Comparison of ENCODE assay signal across 8 cellular contexts in genomic region chr1:107935396-107936064, GRCh38. TPM values are rescaled to one million over a fixed set of nuclear protein-coding genes. Genes with fewer than 3 reads are reported as not detected.
A peak's percentile ranks its signal among the peaks of the same experiment; 100 is the strongest.
DNase-seq lines count a peak whose midpoint lies in the region; ATAC-seq lines count a peak whose summit lies in the region.

No MANE protein-coding gene starts in this region.

- H3K36me3 ChIP-seq in BLaER1 treated with 17β-estradiol and CSF1 and Interleukin-3, amounts not matched to agents 10 nM and 100 nM: peaks cover 0 to 36% (median 7%) of the 10 kb centered on the region in 11 experiments; a peak in 8 of 22 replicates
- H3K36me3 ChIP-seq in aorta (ENCODE audit: control insufficient read depth in 1 of 2, insufficient read depth in 2 of 2, low read length in 1 of 2): no peaks in the 10 kb centered on the region

- 83% methylated on average over 4 of the region's 4 CpGs for WGBS in aorta, 2 donors

- H3K4me1 Mint-ChIP-seq in activated CD4-positive, alpha-beta memory T cell treated with anti-CD3 and anti-CD28 coated beads, Interleukin-2, amount 10 ng/mL, durations not matched to agents 7 days and 5 days: peaks cover 32% of the 10 kb centered on the region

- intact Hi-C loops in aorta (cut with DNase I): no loop called here

- H3K27me3 Mint-ChIP-seq in activated CD4-positive, alpha-beta memory T cell treated with anti-CD3 and anti-CD28 coated beads, Interleukin-2, amount 10 ng/mL, durations not matched to agents 7 days and 5 days: no peaks in the 10 kb centered on the region

- peak; percentile 77 for ATAC-seq in GM19372 (IDR thresholded peaks at IDR 0.05; ENCODE audit: low read depth, unreplicated experiment)
- peak; percentile 77 for ATAC-seq in HG03280 (IDR thresholded peaks at IDR 0.05; ENCODE audit: unreplicated experiment)
- no peak for ATAC-seq in aorta (ENCODE audit: low FRiP score)

- no peak overlapping the region for H3K4me3 ChIP-seq in BLaER1 treated with 17β-estradiol and CSF1 and Interleukin-3, amounts not matched to agents 10 nM and 100 nM
- no peak overlapping the region for H3K4me3 ChIP-seq in aorta (ENCODE audit: low read length in 2 of 2)

- H3K36me3 Mint-ChIP-seq in activated CD4-positive, alpha-beta memory T cell treated with anti-CD3 and anti-CD28 coated beads, Interleukin-2, amount 10 ng/mL, durations not matched to agents 7 days and 5 days (ENCODE audit: low read depth): no peaks in the 10 kb centered on the region

- CTCF ChIA-PET in activated CD4-positive, alpha-beta memory T cell treated with anti-CD3 and anti-CD28 coated beads, Interleukin-2, amount 10 ng/mL, durations not matched to agents 7 days and 5 days (lab: Charles Lee): no interaction called here

- POLR2A ChIA-PET in activated CD4-positive, alpha-beta memory T cell treated with anti-CD3 and anti-CD28 coated beads, Interleukin-2, amount 10 ng/mL, durations not matched to agents 7 days and 5 days (lab: Charles Lee): no interaction called here

- H3K9ac ChIP-seq in BLaER1 treated with 17β-estradiol and CSF1 and Interleukin-3, amounts not matched to agents 10 nM and 100 nM: peak overlapping the region in 1 of 11 experiments; percentile 6; a peak in 1 of 22 replicates

- peak; percentile 52 for DNase-seq in activated CD4-positive, alpha-beta memory T cell treated with anti-CD3 and anti-CD28 coated beads, Interleukin-2, amount 10 ng/mL, durations not matched to agents 7 days and 5 days
- peak; percentile 27 to 48 for DNase-seq in stimulated activated CD8-positive, alpha-beta memory T cell treated with anti-CD3 and anti-CD28 coated beads, Interleukin-15, amount 100 ng/mL, for 48 hours (ENCODE audit: low read depth in 2 of 2)
- no peak for DNase-seq in superior temporal gyrus (ENCODE audit: extremely low spot score)
- DNase-seq in UCSD-AML1 (lab: John Stamatoyannopoulos, UW; ENCODE audit: unreplicated experiment): no peak
- no peak for DNase-seq in aorta

- H3K4me2 ChIP-seq in BLaER1 treated with 17β-estradiol and CSF1 and Interleukin-3, amounts not matched to agents 10 nM and 100 nM: peak overlapping the region; percentile 62 to 88 (median 70)

- peak overlapping the region in 9 of 11 experiments; percentile 17 to 88 (median 46); a peak in 16 of 22 replicates for H3K27ac ChIP-seq in BLaER1 treated with 17β-estradiol and CSF1 and Interleukin-3, amounts not matched to agents 10 nM and 100 nM
- no peak overlapping the region for H3K27ac ChIP-seq in aorta (ENCODE audit: low read depth in 1 of 2, low read length in 2 of 2)

- peaks cover 0 to 5% (median 0%) of the 10 kb centered on the region in 11 experiments; a peak in 2 of 22 replicates for H4K20me1 ChIP-seq in BLaER1 treated with 17β-estradiol and CSF1 and Interleukin-3, amounts not matched to agents 10 nM and 100 nM

- H3K9me3 ChIP-seq in BLaER1 treated with 17β-estradiol and CSF1 and Interleukin-3, amounts not matched to agents 10 nM and 100 nM (replicated peaks in 1 of 11): peaks cover 0 to 13% (median 7%) of the 10 kb centered on the region in 11 experiments; a peak in 8 of 22 replicates
- H3K9me3 ChIP-seq in aorta (ENCODE audit: control insufficient read depth, low read length): no peaks in the 10 kb centered on the region

- H3K4me3 Mint-ChIP-seq in activated CD4-positive, alpha-beta memory T cell treated with anti-CD3 and anti-CD28 coated beads, Interleukin-2, amount 10 ng/mL, durations not matched to agents 7 days and 5 days: peak overlapping the region; percentile 0

- no peaks in the 10 kb centered on the region for H3K27me3 ChIP-seq in BLaER1 treated with 17β-estradiol and CSF1 and Interleukin-3, amounts not matched to agents 10 nM and 100 nM
- H3K27me3 ChIP-seq in aorta (ENCODE audit: control insufficient read depth in 1 of 2, insufficient read depth in 2 of 2, low read length in 1 of 2): no peaks in the 10 kb centered on the region

- no peaks in the 10 kb centered on the region for H3K9me3 Mint-ChIP-seq in activated CD4-positive, alpha-beta memory T cell treated with anti-CD3 and anti-CD28 coated beads, Interleukin-2, amount 10 ng/mL, durations not matched to agents 7 days and 5 days

- peaks cover 44 to 74% (median 55%) of the 10 kb centered on the region in 10 experiments for H3K4me1 ChIP-seq in BLaER1 treated with 17β-estradiol and CSF1 and Interleukin-3, amounts not matched to agents 10 nM and 100 nM
- no peaks in the 10 kb centered on the region for H3K4me1 ChIP-seq in aorta (ENCODE audit: control insufficient read depth in 1 of 2, insufficient read depth in 2 of 2, low read length in 2 of 2)

- H3K27ac Mint-ChIP-seq in activated CD4-positive, alpha-beta memory T cell treated with anti-CD3 and anti-CD28 coated beads, Interleukin-2, amount 10 ng/mL, durations not matched to agents 7 days and 5 days: peak overlapping the region; percentile 66

RNA-seq across cellular contexts. Expression of gene VAV3, which starts 29.4 kb away (rescaled TPM):
- 1 to 10 TPM; 2.0 to 2.3 TPM for total RNA-seq in activated CD4-positive, alpha-beta memory T cell treated with anti-CD3 and anti-CD28 coated beads, Interleukin-2, amount 10 ng/mL, durations not matched to agents 7 days and 5 days
- total RNA-seq in aorta: 1 to 10 TPM; 7.2 to 8.8 TPM
- 1 to 10 TPM in 1 of 2 donors, under 1 TPM in 1; 0.33 to 2.1 TPM for polyA plus RNA-seq in aorta

Comparison
In these comparisons a context has a peak if more than half of its experiments do, and no peak if none do; other contexts are left out.
1. H3K27ac ChIP-seq: peak in BLaER1 treated with 17β-estradiol and CSF1 and Interleukin-3, amounts not matched to agents 10 nM and 100 nM (9 of 11); none in aorta (0 of 2).
2. DNase-seq: peak in activated CD4-positive, alpha-beta memory T cell treated with anti-CD3 and anti-CD28 coated beads, Interleukin-2, amount 10 ng/mL, durations not matched to agents 7 days and 5 days (single experiment) and stimulated activated CD8-positive, alpha-beta memory T cell treated with anti-CD3 and anti-CD28 coated beads, Interleukin-15, amount 100 ng/mL, for 48 hours (2 of 2); none in superior temporal gyrus (single experiment), UCSD-AML1 (single experiment) and aorta (0 of 2).